In genomic region chr20:53736122-53736756, GRCh38 we compare ENCODE assay signal across 8 cellular contexts.
DNase-seq lines count a peak whose midpoint lies in the region; ATAC-seq and TF ChIP-seq lines count a peak whose summit lies in the region.

No MANE protein-coding gene starts in this region.

- H3K4me1 ChIP-seq in H9 (ENCODE audit: insufficient read depth, low read length): peaks cover 29% of the 10 kb centered on the region

- peak overlapping the region; percentile 65 for H2BK20ac ChIP-seq in H9 (ENCODE audit: low read depth, low read length, poor library complexity, severe bottlenecking)

- no CpG with 5 or more reads among the region's 7 CpGs for WGBS in H9 (ENCODE audit: extremely low coverage, insufficient read length, low lambda C conversion rate)

- H3T11ph ChIP-seq in H9 (ENCODE audit: low read length): peak overlapping the region; percentile 62

- H3K79me2 ChIP-seq in H9 (ENCODE audit: insufficient read depth, low read length): no peaks in the 10 kb centered on the region

- H3K9me3 Mint-ChIP-seq in H9: peaks cover 0 to 2% of the 10 kb centered on the region in 2 experiments; a peak in 1 of 5 replicates
- no peaks in the 10 kb centered on the region for H3K9me3 Mint-ChIP-seq in osteocyte (ENCODE audit: unreplicated experiment)

- no peak overlapping the region for H3K14ac ChIP-seq in H9 (ENCODE audit: insufficient read depth, low read length)

- no peaks in the 10 kb centered on the region for H3K9me3 ChIP-seq in H9 (ENCODE audit: control insufficient read depth, low read depth, low read length)

- H3K4me1 Mint-ChIP-seq in H9 (peaks cover 67 to 70% of the 10 kb centered on the region in 2 experiments), osteocyte (ENCODE audit: unreplicated experiment) (peaks cover 77% of the 10 kb centered on the region)

- peak overlapping the region; percentile 25 for H2BK12ac ChIP-seq in H9 (ENCODE audit: insufficient read length, low read depth, low read length)

- no peak overlapping the region for H3K9ac ChIP-seq in H9 (ENCODE audit: extremely low read depth, insufficient read length, low read length)

- no peak overlapping the region for H2AK5ac ChIP-seq in H9 (ENCODE audit: insufficient read length, low read length)

- DNase-seq in H9 (no peak), NCI-H526 treated with DMSO at 0.1 percent for 48 hours (lab: John Stamatoyannopoulos, UW) (peak; percentile 75), dermis blood vessel endothelial cell (peak; percentile 31), osteocyte (ENCODE audit: extremely low spot score, unreplicated experiment) (no peak), GM19240 (ENCODE audit: insufficient read length, low spot score) (no peak), occipital lobe (lab: John Stamatoyannopoulos, UW) (no peak)

- H2BK120ac ChIP-seq in H9 (ENCODE audit: low read depth, low read length, poor library complexity, severe bottlenecking): no peak overlapping the region

- H3K56ac ChIP-seq in H9 (ENCODE audit: insufficient read length, low read depth, low read length): no peak overlapping the region

- H3K27ac ChIP-seq in H9 (ENCODE audit: insufficient read length, low read depth, low read length): peak overlapping the region; percentile 66

- no peak overlapping the region for H3K4ac ChIP-seq in H9 (ENCODE audit: low read depth, low read length)

- H4K5ac ChIP-seq in H9 (ENCODE audit: insufficient read length, low read depth, low read length): no peak overlapping the region

- H2BK15ac ChIP-seq in H9 (ENCODE audit: low read depth, low read length): no peak overlapping the region

- H4K91ac ChIP-seq in H9 (ENCODE audit: insufficient read length, low read depth, low read length): no peak overlapping the region

- ATAC-seq in HG03196 (IDR thresholded peaks at IDR 0.05; ENCODE audit: unreplicated experiment) (no peak), HG03175 (IDR thresholded peaks at IDR 0.05; ENCODE audit: unreplicated experiment) (no peak)

- H3K23me2 ChIP-seq in H9 (ENCODE audit: insufficient read length, low read depth, low read length, poor library complexity, severe bottlenecking): no peaks in the 10 kb centered on the region

- no peaks in the 10 kb centered on the region for H4K20me1 ChIP-seq in H9 (ENCODE audit: control insufficient read depth, insufficient read depth, insufficient read length)

- H3K27me3 ChIP-seq in H9 (ENCODE audit: insufficient read depth, low read length): no peaks in the 10 kb centered on the region

- H3K36me3 Mint-ChIP-seq in H9 (ENCODE audit: insufficient read depth in 1 of 3, low read depth in 3 of 3) (no peaks in the 10 kb centered on the region), osteocyte (ENCODE audit: unreplicated experiment) (no peaks in the 10 kb centered on the region)

- H3K18ac ChIP-seq in H9 (ENCODE audit: insufficient read length, low read depth, low read length): no peak overlapping the region

- peaks cover 3% of the 10 kb centered on the region; the same call in 1 of the 2 replicates for H3K27me3 Mint-ChIP-seq in H9 (ENCODE audit: low read depth)
- no peaks in the 10 kb centered on the region for H3K27me3 Mint-ChIP-seq in osteocyte (ENCODE audit: unreplicated experiment)

- no peak overlapping the region for H3K23ac ChIP-seq in H9 (ENCODE audit: insufficient read length, low read depth, low read length)

- peak overlapping the region; percentile 99 for H3K27ac Mint-ChIP-seq in H9
- H3K27ac Mint-ChIP-seq in osteocyte (ENCODE audit: unreplicated experiment): peak overlapping the region; percentile 97

- TF ChIP-seq CTCF in H9 (conservative IDR thresholded peaks at IDR 0.05) (no peak), osteocyte (IDR thresholded peaks at IDR 0.05) (no peak)

- no peak overlapping the region for H2AFZ ChIP-seq in H9 (ENCODE audit: low read length)

- no peaks in the 10 kb centered on the region for H3K79me1 ChIP-seq in H9 (ENCODE audit: insufficient read depth, low read depth, low read length, poor library complexity, severe bottlenecking)

- H3K4me3 Mint-ChIP-seq in H9 (peak overlapping the region in 1 of 2 experiments; percentile 67; a peak in 3 of 5 replicates), osteocyte (ENCODE audit: unreplicated experiment) (peak overlapping the region; percentile 55)

- H2BK5ac ChIP-seq in H9 (ENCODE audit: insufficient read length, low read length): no peak overlapping the region

- no peak overlapping the region for H4K8ac ChIP-seq in H9 (replicated peaks; ENCODE audit: insufficient read length, low read depth, low read length)

- H3K4me2 ChIP-seq in H9 (ENCODE audit: insufficient read depth, insufficient read length, low read length): peak overlapping the region; percentile 11

Comparison
In these comparisons a context has a peak if more than half of its experiments do, and no peak if none do; other contexts are left out.
1. DNase-seq: peak in NCI-H526 treated with DMSO at 0.1 percent for 48 hours (single experiment) and dermis blood vessel endothelial cell (single experiment); none in H9 (single experiment), osteocyte (single experiment), GM19240 (single experiment) and occipital lobe (single experiment).